Comparison of ENCODE assay signal across 8 cellular contexts in genomic region chr9:113579270-113580040, GRCh38.
A peak's percentile ranks its signal among the peaks of the same experiment; 100 is the strongest.
DNase-seq lines count a peak whose midpoint lies in the region; ATAC-seq and TF ChIP-seq lines count a peak whose summit lies in the region.

No MANE protein-coding gene starts in this region.

- no peaks in the 10 kb centered on the region for H3K27me3 Mint-ChIP-seq in activated naive CD4-positive, alpha-beta T cell treated with anti-CD3 and anti-CD28 coated beads for 36 hours (ENCODE audit: low read depth)
- H3K27me3 Mint-ChIP-seq in natural killer cell (ENCODE audit: low read depth in 2 of 2), result no peaks in the 10 kb centered on the region

- H3K4me1 Mint-ChIP-seq in activated naive CD4-positive, alpha-beta T cell treated with anti-CD3 and anti-CD28 coated beads for 36 hours (ENCODE audit: low read depth), result peaks cover 65% of the 10 kb centered on the region
- peaks cover 83 to 95% of the 10 kb centered on the region in 2 donors for H3K4me1 Mint-ChIP-seq in natural killer cell

- H3K27ac ChIP-seq in cingulate gyrus (ENCODE audit: low read depth, low read length), result peak overlapping the region; percentile 86

- no peaks in the 10 kb centered on the region for H3K9me3 Mint-ChIP-seq in activated naive CD4-positive, alpha-beta T cell treated with anti-CD3 and anti-CD28 coated beads for 36 hours
- H3K9me3 Mint-ChIP-seq in natural killer cell, result no peaks in the 10 kb centered on the region

- H3K27ac Mint-ChIP-seq in activated naive CD4-positive, alpha-beta T cell treated with anti-CD3 and anti-CD28 coated beads for 36 hours, result peak overlapping the region; percentile 92
- H3K27ac Mint-ChIP-seq in natural killer cell, result peak overlapping the region; percentile 92 to 93

- peak; percentile 47 for DNase-seq in activated naive CD4-positive, alpha-beta T cell treated with anti-CD3 and anti-CD28 coated beads for 36 hours
- DNase-seq in activated naive CD4-positive, alpha-beta T cell treated with anti-CD3 and anti-CD28 coated beads, Interleukin-2, amount 50 U/mL, for 16 hours, result no peak
- DNase-seq in SIG-M5 (lab: John Stamatoyannopoulos, UW) (peak; percentile 34), natural killer cell (peak; percentile 53), islet precursor cell (no peak), NCI-H446 treated with DMSO at 0.1 percent for 48 hours (lab: John Stamatoyannopoulos, UW) (no peak)

- no peak for TF ChIP-seq CTCF in natural killer cell (IDR thresholded peaks at IDR 0.05)

- intact Hi-C loops in activated naive CD4-positive, alpha-beta T cell treated with anti-CD3 and anti-CD28 coated beads for 36 hours (cut with micrococcal nuclease), result loop anchor here (1.0 to 5.0 kb wide), 8 partner anchors 25 to 427 kb away; partner anchors contain the start of genes C9orf43, POLE3, SLC31A2 and WDR31
- intact Hi-C loops in natural killer cell (cut with micrococcal nuclease), result loop anchor here (1.0 to 10.0 kb wide), 5 partner anchors 62 to 805 kb away; partner anchors contain the start of genes AKNA, C9orf43 and POLE3

- H3K36me3 Mint-ChIP-seq in activated naive CD4-positive, alpha-beta T cell treated with anti-CD3 and anti-CD28 coated beads for 36 hours (ENCODE audit: low read depth), result peaks cover 9% of the 10 kb centered on the region
- no peaks in the 10 kb centered on the region for H3K36me3 Mint-ChIP-seq in natural killer cell

- peak; percentile 29 for ATAC-seq in HG03280 (IDR thresholded peaks at IDR 0.05; ENCODE audit: unreplicated experiment)
- ATAC-seq in natural killer cell, result peak; percentile 32 to 53 (median 32)

- CTCF ChIA-PET in activated naive CD4-positive, alpha-beta T cell treated with anti-CD3 and anti-CD28 coated beads for 36 hours (lab: Charles Lee), result interaction anchor here (0.6 to 5.5 kb wide), 15 partner anchors 9 to 231 kb away, joined by 3 to 69 read pairs (median 8); partner anchors contain the start of gene ALAD

- H3K4me3 Mint-ChIP-seq in activated naive CD4-positive, alpha-beta T cell treated with anti-CD3 and anti-CD28 coated beads for 36 hours, result peak overlapping the region; percentile 81
- peak overlapping the region; percentile 77 for H3K4me3 Mint-ChIP-seq in natural killer cell

Comparison
In these comparisons a context has a peak if more than half of its experiments do, and no peak if none do; other contexts are left out.
1. DNase-seq: peak in activated naive CD4-positive, alpha-beta T cell treated with anti-CD3 and anti-CD28 coated beads for 36 hours (single experiment), SIG-M5 (single experiment) and natural killer cell (single experiment); none in activated naive CD4-positive, alpha-beta T cell treated with anti-CD3 and anti-CD28 coated beads, Interleukin-2, amount 50 U/mL, for 16 hours (single experiment), islet precursor cell (single experiment) and NCI-H446 treated with DMSO at 0.1 percent for 48 hours (single experiment).